18 cellular contexts compared by ENCODE assay signal in genomic region chr3:65158023-65158422, GRCh38.
A peak's percentile ranks its signal among the peaks of the same experiment; 100 is the strongest.
DNase-seq lines count a peak whose midpoint lies in the region; ATAC-seq and TF ChIP-seq lines count a peak whose summit lies in the region.
"Had no signal": no experiment of that assay in that cellular context is flagged by ENCODE, and none has a peak within 500 bp of the region (broad histone marks: within the 10 kb centered on the region; RNA-seq: fewer than 3 reads in every experiment).

No MANE protein-coding gene starts in this region.

- H3K36me3 Mint-ChIP-seq in GM23338 (ENCODE audit: low read depth) = peaks cover 3% of the 10 kb centered on the region; the same call in 1 of the 3 replicates
- H3K36me3 Mint-ChIP-seq in mesothelial cell of epicardium = peaks cover 2% of the 10 kb centered on the region
- H3K36me3 Mint-ChIP-seq: CD4-positive, CD25-positive, alpha-beta regulatory T cell; CD8-positive, alpha-beta T cell had no signal

- H3K9me3 Mint-ChIP-seq in GM23338 = peaks cover 3% of the 10 kb centered on the region; the same call in 1 of the 3 replicates
- H3K9me3 Mint-ChIP-seq in mesothelial cell of epicardium = peaks cover 20% of the 10 kb centered on the region

- H3K4me1 Mint-ChIP-seq in GM23338 = peaks cover 18% of the 10 kb centered on the region
- peaks cover 19% of the 10 kb centered on the region for H3K4me1 Mint-ChIP-seq in mesothelial cell of epicardium
- H3K4me1 Mint-ChIP-seq: B cell; CD4-positive, CD25-positive, alpha-beta regulatory T cell had no signal

- H3K4me1 ChIP-seq in GM23338 (ENCODE audit: insufficient read depth) (peaks cover 30% of the 10 kb centered on the region), MM.1S (ENCODE audit: low read length) (no peaks in the 10 kb centered on the region)
- H3K4me1 ChIP-seq: BLaER1, Caco-2 had no signal

- TF ChIP-seq CTCF in GM23338 (conservative IDR thresholded peaks at IDR 0.05; ENCODE audit: low read depth in 2 of 2) (no peak), VCaP (conservative IDR thresholded peaks at IDR 0.05) (no peak), mesothelial cell of epicardium (IDR thresholded peaks at IDR 0.05; ENCODE audit: unreplicated experiment) (no peak), MM.1S (IDR thresholded peaks at IDR 0.05; ENCODE audit: low read length) (no peak)

- H3K36me3 ChIP-seq in GM23338 (ENCODE audit: insufficient read depth) = no peaks in the 10 kb centered on the region
- no peaks in the 10 kb centered on the region for H3K36me3 ChIP-seq in MM.1S (replicated peaks; ENCODE audit: insufficient read depth, low read length)
- H3K36me3 ChIP-seq: BLaER1 had no signal

- H3K27me3 Mint-ChIP-seq in GM23338 (ENCODE audit: insufficient read depth, low read depth, poor library complexity) = peaks cover 3% of the 10 kb centered on the region
- H3K27me3 Mint-ChIP-seq in mesothelial cell of epicardium (ENCODE audit: low read depth) = no peaks in the 10 kb centered on the region
- H3K27me3 Mint-ChIP-seq: B cell; CD4-positive, CD25-positive, alpha-beta regulatory T cell had no signal

- H2AFZ ChIP-seq in GM23338 (no peak overlapping the region), MM.1S (ENCODE audit: low read length) (no peak overlapping the region)
- H2AFZ ChIP-seq: GM23248 had no signal

- H3K4me3 Mint-ChIP-seq in GM23338 (no peak overlapping the region), mesothelial cell of epicardium (no peak overlapping the region)
- H3K4me3 Mint-ChIP-seq: B cell; CD4-positive, CD25-positive, alpha-beta regulatory T cell; CD8-positive, alpha-beta T cell; H9 had no signal

- DNase-seq in GM23338 (ENCODE audit: low spot score) (no peak), mesothelial cell of epicardium (ENCODE audit: low spot score in 2 of 2, unreplicated experiment in 2 of 2) (no peak), MM.1S (no peak), cerebellum (ENCODE audit: low spot score) (no peak)
- DNase-seq in stimulated activated CD4-positive, alpha-beta T cell treated with anti-CD3 and anti-CD28 coated beads, Interleukin-4, amount 100 ng/mL, for 1 hour = no peak
- DNase-seq: Caco-2; CD4-positive, CD25-positive, alpha-beta regulatory T cell; CD8-positive, alpha-beta T cell; DMS153; DND-41; H9 had no signal

- H4K20me1 ChIP-seq in GM23338 (replicated peaks; ENCODE audit: insufficient read depth) (no peaks in the 10 kb centered on the region), MM.1S (ENCODE audit: insufficient read depth, low read length) (no peaks in the 10 kb centered on the region)
- H4K20me1 ChIP-seq: BLaER1 had no signal

- H3K79me2 ChIP-seq in GM23338 (replicated peaks; ENCODE audit: insufficient read depth) (no peaks in the 10 kb centered on the region), MM.1S (ENCODE audit: low read length) (no peaks in the 10 kb centered on the region)

- H3K9ac ChIP-seq in MM.1S (ENCODE audit: low read length) = no peak overlapping the region
- H3K9ac ChIP-seq: BLaER1, GM23248 had no signal

- H3K27ac ChIP-seq in GM23338 (ENCODE audit: low read depth) = no peak overlapping the region
- peak overlapping the region; percentile 61 for H3K27ac ChIP-seq in VCaP
- no peak overlapping the region for H3K27ac ChIP-seq in MM.1S (ENCODE audit: low read length)
- H3K27ac ChIP-seq: 22Rv1, BLaER1, C4-2B, GM23248 had no signal

- H3K9me3 ChIP-seq in MM.1S (replicated peaks; ENCODE audit: insufficient read depth, low read length) = no peaks in the 10 kb centered on the region
- H3K9me3 ChIP-seq: BLaER1, Caco-2 had no signal

- ATAC-seq in GM23338 = no peak
- ATAC-seq: CD8-positive, alpha-beta T cell; HCT116 had no signal

- peaks cover 8% of the 10 kb centered on the region for H3K9me2 ChIP-seq in GM23338 (ENCODE audit: insufficient read depth)
- no peaks in the 10 kb centered on the region for H3K9me2 ChIP-seq in MM.1S (replicated peaks; ENCODE audit: insufficient read depth, low read length)

- H3F3A ChIP-seq in GM23338 (replicated peaks; ENCODE audit: low read depth) = no peaks in the 10 kb centered on the region
- no peaks in the 10 kb centered on the region for H3F3A ChIP-seq in MM.1S (ENCODE audit: insufficient read depth, low read length)

- H3K4me3 ChIP-seq in GM23338 (no peak overlapping the region), MM.1S (ENCODE audit: low read length) (no peak overlapping the region)
- H3K4me3 ChIP-seq: BLaER1, GM23248 had no signal

- H3K27ac Mint-ChIP-seq in GM23338 (peak overlapping the region; percentile 17; the same call in 1 of the 2 replicates), mesothelial cell of epicardium (peak overlapping the region; percentile 73)
- H3K27ac Mint-ChIP-seq: B cell; CD4-positive, CD25-positive, alpha-beta regulatory T cell; CD8-positive, alpha-beta T cell; H9 had no signal

- H3K27me3 ChIP-seq in GM23338 (ENCODE audit: insufficient read depth) (no peaks in the 10 kb centered on the region), MM.1S (replicated peaks; ENCODE audit: insufficient read depth, low read length) (no peaks in the 10 kb centered on the region)
- H3K27me3 ChIP-seq: BLaER1 had no signal

- H3K4me2 ChIP-seq in GM23338 = no peak overlapping the region
- H3K4me2 ChIP-seq in MM.1S (ENCODE audit: low read depth, low read length) = no peak overlapping the region
- H3K4me2 ChIP-seq: BLaER1 had no signal

TF ChIP-seq in GM23338, 12 proteins besides CTCF, POLR2A, EP300 and RAD21 (continues in another document):
- no peak for TF ChIP-seq ETS1 (IDR thresholded peaks at IDR 0.05)
- TF ChIP-seq CREB1 (CRISPR knock-in tag; IDR thresholded peaks at IDR 0.05; ENCODE audit: low read depth) = no peak
- TF ChIP-seq STAT1 (IDR thresholded peaks at IDR 0.05; ENCODE audit: unreplicated experiment) = no peak
- TF ChIP-seq REST (IDR thresholded peaks at IDR 0.05; ENCODE audit: unreplicated experiment) = no peak
